ENCODE assay signal across 19 cellular contexts in the genomic region with DNA sequence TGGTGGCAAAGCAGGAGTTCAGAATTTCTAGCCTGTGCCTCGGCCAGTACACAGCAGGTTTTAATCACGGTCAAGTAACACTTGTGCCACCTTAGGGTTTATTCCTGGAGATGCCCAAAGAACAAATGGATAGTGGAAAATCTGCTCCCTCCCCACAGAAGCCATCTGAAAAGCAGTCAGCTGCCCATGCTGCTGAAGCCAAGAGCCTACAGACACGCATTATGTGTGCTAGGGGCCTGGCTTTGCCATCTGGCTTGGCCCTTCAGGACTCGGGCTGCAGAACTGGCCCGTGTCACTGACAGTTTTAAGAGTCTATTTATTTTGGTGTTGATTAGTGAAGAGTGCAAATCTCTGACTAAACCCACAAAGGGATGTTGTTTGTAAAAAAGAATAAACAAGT. TPM values are rescaled to one million over a fixed set of nuclear protein-coding genes. Genes with fewer than 3 reads are reported as not detected.
DNase-seq lines count a peak whose midpoint lies in the region; ATAC-seq, FAIRE-seq and TF ChIP-seq lines count a peak whose summit lies in the region.
"Had no signal": no experiment of that assay in that cellular context is flagged by ENCODE, and none has a peak within 500 bp of the region (broad histone marks: within the 10 kb centered on the region; RNA-seq: fewer than 3 reads in every experiment).

No MANE protein-coding gene starts in this region.

- H3F3A ChIP-seq in GM23338 (replicated peaks; ENCODE audit: low read depth): no peaks in the 10 kb centered on the region

- intact Hi-C loops in left ventricle myocardium inferior (cut with micrococcal nuclease) (no loop called here), psoas muscle (cut with DNase I) (no loop called here)

- FAIRE-seq in bronchial epithelial cell (lab: Jason Lieb, UNC): peak; percentile 85

- no peaks in the 10 kb centered on the region for H4K20me1 ChIP-seq in GM23338 (replicated peaks; ENCODE audit: insufficient read depth)

- H3K9me3 ChIP-seq in left ventricle myocardium inferior (replicated peaks): no peaks in the 10 kb centered on the region
- H3K9me3 ChIP-seq in psoas muscle: no peaks in the 10 kb centered on the region
- H3K9me3 ChIP-seq: esophagus muscularis mucosa, ovary had no signal

- no peaks in the 10 kb centered on the region for H3K27me3 ChIP-seq in GM23338 (ENCODE audit: insufficient read depth)
- no peaks in the 10 kb centered on the region for H3K27me3 ChIP-seq in bronchial epithelial cell (ENCODE audit: control insufficient read depth, insufficient read depth, low read length)
- H3K27me3 ChIP-seq in left ventricle myocardium inferior (ENCODE audit: low read depth): no peaks in the 10 kb centered on the region
- no peaks in the 10 kb centered on the region for H3K27me3 ChIP-seq in psoas muscle (ENCODE audit: insufficient read depth in 3 of 3, low read length in 2 of 3)
- H3K27me3 ChIP-seq in H7 (ENCODE audit: control insufficient read depth, insufficient read depth, low read length): no peaks in the 10 kb centered on the region
- H3K27me3 ChIP-seq: esophagus muscularis mucosa, ovary had no signal

- no peaks in the 10 kb centered on the region; the same call in 2 of the 3 replicates for H3K9me3 Mint-ChIP-seq in GM23338
- H3K9me3 Mint-ChIP-seq in naive thymus-derived CD8-positive, alpha-beta T cell: no peaks in the 10 kb centered on the region
- H3K9me3 Mint-ChIP-seq: memory B cell had no signal

- 32 to 39% (median 37%) methylated on average over 5 of the region's 5 CpGs for WGBS in psoas muscle, 3 donors

- DNase-seq in GM23338 (ENCODE audit: low spot score): no peak
- no peak for DNase-seq in bronchial epithelial cell (ENCODE audit: low read depth)
- DNase-seq in left ventricle myocardium inferior: peak; percentile 29
- no peak for DNase-seq in psoas muscle
- DNase-seq in naive thymus-derived CD8-positive, alpha-beta T cell: no peak
- no peak for DNase-seq in H7
- DNase-seq: activated T-cell treated with anti-CD3 and anti-CD28 coated beads for 4 hours; DND-41; NCI-H1417 treated with DMSO at 0.1 percent for 48 hours; NCI-H526; ovary; stimulated activated CD4-positive, alpha-beta T cell treated with anti-CD3 and anti-CD28 coated beads, Interleukin-15, amount 100 ng/mL, for 24 hours had no signal

- 0 out of 2 replicates have a peak overlapping the region, but pooled peaks have one; percentile 24 for H3K27ac Mint-ChIP-seq in GM23338
- H3K27ac Mint-ChIP-seq in naive thymus-derived CD8-positive, alpha-beta T cell: no peak overlapping the region
- H3K27ac Mint-ChIP-seq: activated naive CD8-positive, alpha-beta T cell; B cell; memory B cell had no signal

- no peak overlapping the region for H2AFZ ChIP-seq in GM23338

- TF ChIP-seq CTCF in GM23338 (conservative IDR thresholded peaks at IDR 0.05; ENCODE audit: low read depth in 2 of 2): no peak
- TF ChIP-seq CTCF in bronchial epithelial cell (IDR thresholded peaks at IDR 0.05; ENCODE audit: insufficient read depth, low read length, severe bottlenecking): no peak
- TF ChIP-seq CTCF in left ventricle myocardium inferior (IDR thresholded peaks at IDR 0.05; ENCODE audit: borderline replicate concordance): no peak
- no peak for TF ChIP-seq CTCF in psoas muscle (IDR thresholded peaks at IDR 0.05)

- 0 out of 2 replicates have a peak, but pooled peaks cover 8% of the 10 kb centered on the region for H3K4me1 ChIP-seq in GM23338 (ENCODE audit: insufficient read depth)
- peaks cover 28% of the 10 kb centered on the region for H3K4me1 ChIP-seq in left ventricle myocardium inferior
- H3K4me1 ChIP-seq in psoas muscle: peaks cover 13% of the 10 kb centered on the region

- H3K4me3 ChIP-seq in GM23338 (no peak overlapping the region), bronchial epithelial cell (ENCODE audit: low read depth, low read length) (no peak overlapping the region), left ventricle myocardium inferior (no peak overlapping the region), psoas muscle (no peak overlapping the region), H7 (ENCODE audit: insufficient read depth, low read depth, low read length) (no peak overlapping the region)
- H3K4me3 ChIP-seq: esophagus muscularis mucosa, ovary had no signal

- H3K4me3 Mint-ChIP-seq in GM23338: no peak overlapping the region
- H3K4me3 Mint-ChIP-seq in naive thymus-derived CD8-positive, alpha-beta T cell: no peak overlapping the region
- H3K4me3 Mint-ChIP-seq: activated naive CD8-positive, alpha-beta T cell; B cell; memory B cell had no signal

- no peaks in the 10 kb centered on the region for H3K36me3 Mint-ChIP-seq in GM23338 (ENCODE audit: low read depth)
- peaks cover 0 to 2% (median 2%) of the 10 kb centered on the region in 3 donors for H3K36me3 Mint-ChIP-seq in naive thymus-derived CD8-positive, alpha-beta T cell

- H3K27ac ChIP-seq in GM23338 (ENCODE audit: low read depth) (no peak overlapping the region), left ventricle myocardium inferior (replicated peaks) (peak overlapping the region; percentile 13), psoas muscle (peak overlapping the region; percentile 39)
- H3K27ac ChIP-seq: KMS-11, ovary had no signal

- H3K4me1 Mint-ChIP-seq in GM23338: peaks cover 25% of the 10 kb centered on the region
- peaks cover 3 to 15% (median 10%) of the 10 kb centered on the region in 4 donors for H3K4me1 Mint-ChIP-seq in naive thymus-derived CD8-positive, alpha-beta T cell

- H3K36me3 ChIP-seq in GM23338 (ENCODE audit: insufficient read depth) (no peaks in the 10 kb centered on the region), bronchial epithelial cell (ENCODE audit: control insufficient read depth, insufficient read depth, low read length) (no peaks in the 10 kb centered on the region), left ventricle myocardium inferior (no peaks in the 10 kb centered on the region), psoas muscle (ENCODE audit: insufficient read depth in 1 of 2, low read depth in 1 of 2) (no peaks in the 10 kb centered on the region), H7 (replicated peaks; ENCODE audit: control insufficient read depth, insufficient read depth, low read length) (no peaks in the 10 kb centered on the region)
- H3K36me3 ChIP-seq: ovary had no signal

- POLR2A ChIA-PET in naive thymus-derived CD8-positive, alpha-beta T cell (lab: Charles Lee): no interaction called here

- peaks cover 5% of the 10 kb centered on the region for H3K27me3 Mint-ChIP-seq in GM23338 (ENCODE audit: insufficient read depth, low read depth, poor library complexity)
- H3K27me3 Mint-ChIP-seq in naive thymus-derived CD8-positive, alpha-beta T cell: peaks cover 0 to 9% (median 0%) of the 10 kb centered on the region in 5 donors
- H3K27me3 Mint-ChIP-seq: activated naive CD8-positive, alpha-beta T cell; B cell; memory B cell had no signal

- peaks cover 18% of the 10 kb centered on the region for H3K79me2 ChIP-seq in GM23338 (replicated peaks; ENCODE audit: insufficient read depth)

- ATAC-seq in GM23338: no peak
- ATAC-seq in psoas muscle: peak; percentile 33 to 86 (median 64)
- no peak for ATAC-seq in HG02610 (IDR thresholded peaks at IDR 0.05; ENCODE audit: unreplicated experiment)
- ATAC-seq in naive thymus-derived CD8-positive, alpha-beta T cell: no peak
- ATAC-seq in HG02885 (IDR thresholded peaks at IDR 0.05; ENCODE audit: poor library complexity, unreplicated experiment): no peak

- H3K9me2 ChIP-seq in GM23338 (ENCODE audit: insufficient read depth): no peaks in the 10 kb centered on the region

- H3K4me2 ChIP-seq in GM23338: no peak overlapping the region
- H3K4me2 ChIP-seq: KMS-11 had no signal

TF ChIP-seq in GM23338, 12 proteins besides CTCF, POLR2A, EP300 and RAD21:
- TF ChIP-seq EZH2phosphoT487 (IDR thresholded peaks at IDR 0.05; ENCODE audit: unreplicated experiment): no peak
- no peak for TF ChIP-seq EZH2 (IDR thresholded peaks at IDR 0.05; ENCODE audit: low read depth, unreplicated experiment)
- TF ChIP-seq POLR2AphosphoS5 (IDR thresholded peaks at IDR 0.05; ENCODE audit: low read depth): no peak
- TF ChIP-seq, protein P1, sequence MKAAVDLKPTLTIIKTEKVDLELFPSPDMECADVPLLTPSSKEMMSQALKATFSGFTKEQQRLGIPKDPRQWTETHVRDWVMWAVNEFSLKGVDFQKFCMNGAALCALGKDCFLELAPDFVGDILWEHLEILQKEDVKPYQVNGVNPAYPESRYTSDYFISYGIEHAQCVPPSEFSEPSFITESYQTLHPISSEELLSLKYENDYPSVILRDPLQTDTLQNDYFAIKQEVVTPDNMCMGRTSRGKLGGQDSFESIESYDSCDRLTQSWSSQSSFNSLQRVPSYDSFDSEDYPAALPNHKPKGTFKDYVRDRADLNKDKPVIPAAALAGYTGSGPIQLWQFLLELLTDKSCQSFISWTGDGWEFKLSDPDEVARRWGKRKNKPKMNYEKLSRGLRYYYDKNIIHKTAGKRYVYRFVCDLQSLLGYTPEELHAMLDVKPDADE (IDR thresholded peaks at IDR 0.05): no peak
- no peak for TF ChIP-seq JUNB (IDR thresholded peaks at IDR 0.05; ENCODE audit: unreplicated experiment)
- TF ChIP-seq CREB1 (CRISPR knock-in tag; IDR thresholded peaks at IDR 0.05; ENCODE audit: low read depth): no peak

RNA-seq across cellular contexts. Expression of a gene that starts 11.1 kb away (rescaled TPM):
- 24.6 and 27.2 TPM in 2 replicates for total RNA-seq in GM23338 (2014; rRNA removed; shearing (Covaris generic))
- polyA plus RNA-seq in GM23338 (2016; fragmentation: Nextera tagmentation; extraction: Ambion mirVana) (7.4 and 7.8 TPM in 2 replicates), psoas muscle (1 to 10 TPM; 1.3 to 3.2 (median 1.5) TPM)
- total RNA-seq in bronchial epithelial cell (1.4 and 1.8 TPM in 2 replicates), left ventricle myocardium inferior (14.3 TPM), psoas muscle (1 to 10 TPM; 3.6 to 6.5 (median 5.3) TPM)
- 1 to 10 TPM; 4.1 to 4.6 TPM for total RNA-seq in naive thymus-derived CD8-positive, alpha-beta T cell
- polyA plus RNA-seq in naive thymus-derived CD8-positive, alpha-beta T cell: 1 to 10 TPM; 2.2 to 4.7 (median 3.4) TPM
- 8.5 and 9.0 TPM in 2 replicates for total RNA-seq in H7 (2014; rRNA removed; shearing (Covaris generic))

Comparison
In these comparisons a context has a peak if more than half of its experiments do, and no peak if none do; other contexts are left out.
1. ATAC-seq: peak in psoas muscle (4 of 4); none in GM23338 (single experiment), HG02610 (single experiment), naive thymus-derived CD8-positive, alpha-beta T cell (0 of 2) and HG02885 (single experiment).